ENCODE assay signal across 1 cellular context in the genomic region with DNA sequence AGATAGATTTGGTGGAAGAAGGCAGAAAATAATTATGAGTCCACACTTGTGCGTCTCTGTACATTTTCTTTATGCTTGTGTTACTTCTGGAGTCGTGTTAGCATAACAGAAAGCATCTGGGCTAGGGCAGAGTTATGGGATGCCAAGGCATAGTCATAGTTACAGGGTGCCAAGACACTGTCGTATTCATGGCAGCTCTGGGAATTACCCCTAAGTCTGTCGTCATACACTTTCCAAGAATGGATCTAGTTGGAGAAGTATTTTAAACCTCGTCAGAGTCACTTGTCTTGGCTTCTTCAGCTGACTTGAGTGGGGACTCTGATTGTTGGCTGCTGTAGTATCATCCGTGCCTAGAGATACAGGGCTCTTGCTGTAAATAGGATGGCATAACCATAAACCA.
TF ChIP-seq lines count a peak whose summit lies in the region.

No MANE protein-coding gene starts in this region.

TF ChIP-seq in HepG2, 621 proteins besides CTCF, POLR2A, EP300 and RAD21:
- TF ChIP-seq ZNF556 (CRISPR knock-in tag; IDR thresholded peaks at IDR 0.05; ENCODE audit: borderline replicate concordance): no peak
- TF ChIP-seq ZFP82 (CRISPR knock-in tag; IDR thresholded peaks at IDR 0.05; ENCODE audit: borderline replicate concordance): no peak
- no peak for TF ChIP-seq NR1H2 (CRISPR knock-in tag; IDR thresholded peaks at IDR 0.05; ENCODE audit: borderline replicate concordance, low read depth)
- TF ChIP-seq ZBTB42 (CRISPR knock-in tag; IDR thresholded peaks at IDR 0.05): no peak
- no peak for TF ChIP-seq ZNF33B (CRISPR knock-in tag; IDR thresholded peaks at IDR 0.05)
- no peak for TF ChIP-seq ZNF546 (CRISPR knock-in tag; conservative IDR thresholded peaks at IDR 0.05)
- TF ChIP-seq, protein P1, sequence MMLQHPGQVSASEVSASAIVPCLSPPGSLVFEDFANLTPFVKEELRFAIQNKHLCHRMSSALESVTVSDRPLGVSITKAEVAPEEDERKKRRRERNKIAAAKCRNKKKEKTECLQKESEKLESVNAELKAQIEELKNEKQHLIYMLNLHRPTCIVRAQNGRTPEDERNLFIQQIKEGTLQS (CRISPR knock-in tag; IDR thresholded peaks at IDR 0.05): no peak
- no peak for TF ChIP-seq MTA1 (CRISPR knock-in tag; IDR thresholded peaks at IDR 0.05; ENCODE audit: borderline replicate concordance)
- no peak for TF ChIP-seq LCORL (IDR thresholded peaks at IDR 0.05)
- no peak for TF ChIP-seq LCORL (CRISPR knock-in tag; IDR thresholded peaks at IDR 0.05)
- no peak for TF ChIP-seq ZNF580 (CRISPR knock-in tag; IDR thresholded peaks at IDR 0.05; ENCODE audit: borderline replicate concordance, low read depth)
- TF ChIP-seq POGZ (CRISPR knock-in tag; IDR thresholded peaks at IDR 0.05): no peak
- no peak for TF ChIP-seq TEAD2 (CRISPR knock-in tag; IDR thresholded peaks at IDR 0.05)
- TF ChIP-seq ZEB1 (IDR thresholded peaks at IDR 0.05; ENCODE audit: insufficient replicate concordance, low read depth): no peak
- TF ChIP-seq, protein P2, sequence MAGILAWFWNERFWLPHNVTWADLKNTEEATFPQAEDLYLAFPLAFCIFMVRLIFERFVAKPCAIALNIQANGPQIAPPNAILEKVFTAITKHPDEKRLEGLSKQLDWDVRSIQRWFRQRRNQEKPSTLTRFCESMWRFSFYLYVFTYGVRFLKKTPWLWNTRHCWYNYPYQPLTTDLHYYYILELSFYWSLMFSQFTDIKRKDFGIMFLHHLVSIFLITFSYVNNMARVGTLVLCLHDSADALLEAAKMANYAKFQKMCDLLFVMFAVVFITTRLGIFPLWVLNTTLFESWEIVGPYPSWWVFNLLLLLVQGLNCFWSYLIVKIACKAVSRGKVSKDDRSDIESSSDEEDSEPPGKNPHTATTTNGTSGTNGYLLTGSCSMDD (CRISPR knock-in tag; IDR thresholded peaks at IDR 0.05): no peak
- no peak for TF ChIP-seq NAIF1 (CRISPR knock-in tag; IDR thresholded peaks at IDR 0.05; ENCODE audit: borderline replicate concordance)
TF ChIP-seq in HepG2: peak in this region for 0.
